8 cellular contexts compared by ENCODE assay signal in genomic region chr17:4566785-4567184, GRCh38. TPM values are rescaled to one million over a fixed set of nuclear protein-coding genes. Genes with fewer than 3 reads are reported as not detected.
A peak's percentile ranks its signal among the peaks of the same experiment; 100 is the strongest.
DNase-seq lines count a peak whose midpoint lies in the region; ATAC-seq, FAIRE-seq and TF ChIP-seq lines count a peak whose summit lies in the region.

No MANE protein-coding gene starts in this region.

- ATAC-seq in mucosa of descending colon: peak; percentile 58

- no peak overlapping the region for H3K27ac ChIP-seq in WERI-Rb-1

- no peaks in the 10 kb centered on the region for H3K36me3 ChIP-seq in WERI-Rb-1
- H3K36me3 ChIP-seq in mucosa of descending colon (ENCODE audit: low read depth): no peaks in the 10 kb centered on the region

- no peak for FAIRE-seq in urothelium cell line (lab: Jason Lieb, UNC)

- H3K4me1 ChIP-seq in mucosa of descending colon (ENCODE audit: low read depth): peaks cover 16% of the 10 kb centered on the region

- H3K27me3 ChIP-seq in WERI-Rb-1 (ENCODE audit: insufficient read depth, low read depth, severe bottlenecking): no peaks in the 10 kb centered on the region

- intact Hi-C loops in mucosa of descending colon (cut with DNase I, micrococcal nuclease): loop anchor here in 1 of 2 donors (5.0 kb wide), 1 partner anchor 61 kb away; no protein-coding TSS in a partner anchor

- peak; percentile 78 for TF ChIP-seq CTCF in WERI-Rb-1 (IDR thresholded peaks at IDR 0.05; ENCODE audit: low read depth, low read length)
- peak; percentile 83 for TF ChIP-seq CTCF in epithelial cell of esophagus (IDR thresholded peaks at IDR 0.05; ENCODE audit: insufficient read depth, low read depth, low read length, missing control alignments)
- TF ChIP-seq CTCF in mucosa of descending colon (IDR thresholded peaks at IDR 0.05): peak; percentile 42

- no peak overlapping the region for H3K4me3 ChIP-seq in WERI-Rb-1 (ENCODE audit: low read depth, low read length)
- H3K4me3 ChIP-seq in epithelial cell of esophagus (ENCODE audit: low read length): no peak overlapping the region
- no peak overlapping the region for H3K4me3 ChIP-seq in mucosa of descending colon

- peak in 2 of 3 donors; percentile 17 to 69 for DNase-seq in stimulated activated CD4-positive, alpha-beta T cell treated with anti-CD3 and anti-CD28 coated beads, Interleukin-12 subunit alpha, Interleukin-12 subunit beta, amount 100 ng/mL, for 48 hours (ENCODE audit: low read depth in 2 of 3, low spot score in 1 of 3)
- DNase-seq in stimulated activated CD4-positive, alpha-beta T cell treated with anti-CD3 and anti-CD28 coated beads, Interleukin-12 subunit alpha, Interleukin-12 subunit beta, amount 100 ng/mL, for 4 hours: no peak
- DNase-seq in NCI-H187 treated with DMSO at 0.1 percent for 48 hours (lab: John Stamatoyannopoulos, UW): peak; percentile 1
- peak; percentile 83 for DNase-seq in WERI-Rb-1
- DNase-seq in epithelial cell of esophagus (ENCODE audit: low read depth): peak; percentile 68
- peak in 1 of 3 donors; percentile 86 for DNase-seq in mucosa of descending colon
- peak; percentile 59 for DNase-seq in urothelium cell line (ENCODE audit: low spot score)
- no peak for DNase-seq in SKM-1 treated with dmso at 0.1 percent for 144 hours (lab: John Stamatoyannopoulos, UW; ENCODE audit: unreplicated experiment)

- H3K9me3 ChIP-seq in WERI-Rb-1 (ENCODE audit: severe bottlenecking) (no peaks in the 10 kb centered on the region), mucosa of descending colon (no peaks in the 10 kb centered on the region)

RNA-seq across cellular contexts. Expression of gene GGT6, which starts 6.4 kb away (rescaled TPM):
- 100 to 1,000 TPM in 2 of 3 donors, 10 to 100 TPM in 1; 98.0 to 219 (median 189) TPM for total RNA-seq in mucosa of descending colon

RNA-seq across cellular contexts. Expression of gene MYBBP1A, which starts 11.6 kb away (rescaled TPM):
- total RNA-seq in mucosa of descending colon: 10 to 100 TPM; 32.7 to 41.4 (median 36.7) TPM

RNA-seq across cellular contexts. Expression of gene SMTNL2, which starts 17.5 kb away (rescaled TPM):
- 1 to 10 TPM in 2 of 3 donors, under 1 TPM in 1; 0.12 to 1.5 (median 1.1) TPM for total RNA-seq in mucosa of descending colon

Comparison
In these comparisons a context has a peak if more than half of its experiments do, and no peak if none do; other contexts are left out.
1. DNase-seq: peak in stimulated activated CD4-positive, alpha-beta T cell treated with anti-CD3 and anti-CD28 coated beads, Interleukin-12 subunit alpha, Interleukin-12 subunit beta, amount 100 ng/mL, for 48 hours (2 of 3), NCI-H187 treated with DMSO at 0.1 percent for 48 hours (single experiment), WERI-Rb-1 (single experiment), epithelial cell of esophagus (single experiment) and urothelium cell line (single experiment); none in stimulated activated CD4-positive, alpha-beta T cell treated with anti-CD3 and anti-CD28 coated beads, Interleukin-12 subunit alpha, Interleukin-12 subunit beta, amount 100 ng/mL, for 4 hours (single experiment) and SKM-1 treated with dmso at 0.1 percent for 144 hours (single experiment).
2. Peak in every context shown above with its lines, with median percentiles within 50 percentile points of each other: CTCF ChIP-seq.